In the genomic region with DNA sequence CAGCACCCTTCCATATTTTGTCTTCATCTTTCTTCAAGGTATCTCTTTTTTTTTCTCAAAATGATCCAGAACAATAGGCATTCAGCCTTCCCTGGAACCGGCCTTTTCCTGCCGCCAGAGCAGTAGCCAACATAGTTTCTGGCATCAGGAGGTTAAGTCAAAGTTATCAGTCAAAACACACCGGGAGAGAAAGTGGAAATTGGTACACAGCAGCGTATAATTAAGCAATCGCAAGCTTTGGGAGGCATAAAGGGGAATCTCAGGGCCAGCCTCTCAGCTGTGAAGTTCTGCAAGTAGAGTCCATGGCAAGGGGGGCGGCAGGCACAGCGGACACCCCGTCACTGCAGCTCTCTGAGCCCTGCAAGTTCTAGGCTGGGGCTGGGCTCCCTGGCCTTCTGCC, we compare ENCODE assay signal across 19 cellular contexts.
DNase-seq lines count a peak whose midpoint lies in the region; ATAC-seq and TF ChIP-seq lines count a peak whose summit lies in the region.
"Had no signal": no experiment of that assay in that cellular context is flagged by ENCODE, and none has a peak within 500 bp of the region (broad histone marks: within the 10 kb centered on the region; RNA-seq: fewer than 3 reads in every experiment).

No MANE protein-coding gene starts in this region.

- H3K27ac ChIP-seq in RWPE1: 0 out of 2 replicates have a peak overlapping the region, but pooled peaks have one; percentile 33
- H3K27ac ChIP-seq in osteoblast (ENCODE audit: low read depth, low read length): no peak overlapping the region
- H3K27ac ChIP-seq: A549; BLaER1 treated with 17β-estradiol and CSF1 and Interleukin-3, amounts not matched to agents 10 nM and 100 nM; PC-9 had no signal

- intact Hi-C loops in activated CD4-positive, alpha-beta memory T cell treated with anti-CD3 and anti-CD28 coated beads for 36 hours (cut with micrococcal nuclease): no loop called here

- H3K9me3 ChIP-seq in osteoblast (ENCODE audit: low read depth, low read length): no peaks in the 10 kb centered on the region

- peaks cover 2% of the 10 kb centered on the region for H4K20me1 ChIP-seq in osteoblast (ENCODE audit: insufficient read depth, low read length)
- H4K20me1 ChIP-seq: BLaER1 treated with 17β-estradiol and CSF1 and Interleukin-3, amounts not matched to agents 10 nM and 100 nM had no signal

- no peak overlapping the region for H3K4me3 Mint-ChIP-seq in activated CD4-positive, alpha-beta memory T cell treated with anti-CD3 and anti-CD28 coated beads, Interleukin-2, amount 10 ng/mL, durations not matched to agents 7 days and 5 days
- H3K4me3 Mint-ChIP-seq in activated CD4-positive, alpha-beta memory T cell treated with anti-CD3 and anti-CD28 coated beads for 36 hours: no peak overlapping the region
- H3K4me3 Mint-ChIP-seq in stimulated activated memory B cell treated with anti-CD40 and anti-IgM and Interleukin-4, amounts not matched to agents 10 μg/mL and 1 μg/mL and 100 μg/mL, for 72 hours: no peak overlapping the region
- H3K4me3 Mint-ChIP-seq: CD8-positive, alpha-beta memory T cell; GM23338 had no signal

- no peaks in the 10 kb centered on the region for H3K36me3 ChIP-seq in osteoblast (ENCODE audit: insufficient read depth, low read length)
- H3K36me3 ChIP-seq: BLaER1 treated with 17β-estradiol and CSF1 and Interleukin-3, amounts not matched to agents 10 nM and 100 nM had no signal

- H3K4me3 ChIP-seq in osteoblast (ENCODE audit: insufficient read depth, low read length): no peak overlapping the region
- H3K4me3 ChIP-seq: A549; BLaER1 treated with 17β-estradiol and CSF1 and Interleukin-3, amounts not matched to agents 10 nM and 100 nM; GM23338; PC-9 had no signal

- peaks cover 2% of the 10 kb centered on the region for H3K9me3 Mint-ChIP-seq in activated CD4-positive, alpha-beta memory T cell treated with anti-CD3 and anti-CD28 coated beads, Interleukin-2, amount 10 ng/mL, durations not matched to agents 7 days and 5 days
- H3K9me3 Mint-ChIP-seq in activated CD4-positive, alpha-beta memory T cell treated with anti-CD3 and anti-CD28 coated beads for 36 hours: peaks cover 8% of the 10 kb centered on the region
- peaks cover 6% of the 10 kb centered on the region for H3K9me3 Mint-ChIP-seq in stimulated activated memory B cell treated with anti-CD40 and anti-IgM and Interleukin-4, amounts not matched to agents 10 μg/mL and 1 μg/mL and 100 μg/mL, for 72 hours

- no peak for TF ChIP-seq CTCF in RWPE1 (conservative IDR thresholded peaks at IDR 0.05; ENCODE audit: low read depth)
- no peak for TF ChIP-seq CTCF in osteoblast (IDR thresholded peaks at IDR 0.05; ENCODE audit: extremely low read depth, low read depth, low read length)

- H2AFZ ChIP-seq in osteoblast (ENCODE audit: low read length): no peak overlapping the region
- H2AFZ ChIP-seq: GM23338, PC-9 had no signal

- POLR2A ChIA-PET in activated CD4-positive, alpha-beta memory T cell treated with anti-CD3 and anti-CD28 coated beads, Interleukin-2, amount 10 ng/mL, durations not matched to agents 7 days and 5 days (lab: Charles Lee): no interaction called here
- POLR2A ChIA-PET in activated CD4-positive, alpha-beta memory T cell treated with anti-CD3 and anti-CD28 coated beads for 36 hours (lab: Charles Lee): interaction anchor here (0.6 kb wide), 1 partner anchor 229 kb away, joined by 3 read pairs; no protein-coding TSS in a partner anchor
- POLR2A ChIA-PET in RWPE1 (lab: Yijun Ruan, JAX; ENCODE audit: low non-redundant PET): no interaction called here

- no peaks in the 10 kb centered on the region for H3K27me3 Mint-ChIP-seq in activated CD4-positive, alpha-beta memory T cell treated with anti-CD3 and anti-CD28 coated beads, Interleukin-2, amount 10 ng/mL, durations not matched to agents 7 days and 5 days
- H3K27me3 Mint-ChIP-seq in activated CD4-positive, alpha-beta memory T cell treated with anti-CD3 and anti-CD28 coated beads for 36 hours: no peaks in the 10 kb centered on the region
- H3K27me3 Mint-ChIP-seq in stimulated activated memory B cell treated with anti-CD40 and anti-IgM and Interleukin-4, amounts not matched to agents 10 μg/mL and 1 μg/mL and 100 μg/mL, for 72 hours: no peaks in the 10 kb centered on the region

- no peak overlapping the region for H3K4me2 ChIP-seq in osteoblast (ENCODE audit: insufficient read depth, low read length)
- H3K4me2 ChIP-seq: A549; BLaER1 treated with 17β-estradiol and CSF1 and Interleukin-3, amounts not matched to agents 10 nM and 100 nM; GM23338; PC-9 had no signal

- H3K27ac Mint-ChIP-seq in activated CD4-positive, alpha-beta memory T cell treated with anti-CD3 and anti-CD28 coated beads, Interleukin-2, amount 10 ng/mL, durations not matched to agents 7 days and 5 days: peak overlapping the region; percentile 24
- H3K27ac Mint-ChIP-seq in activated CD4-positive, alpha-beta memory T cell treated with anti-CD3 and anti-CD28 coated beads for 36 hours: no peak overlapping the region
- peak overlapping the region; percentile 33 for H3K27ac Mint-ChIP-seq in stimulated activated memory B cell treated with anti-CD40 and anti-IgM and Interleukin-4, amounts not matched to agents 10 μg/mL and 1 μg/mL and 100 μg/mL, for 72 hours
- H3K27ac Mint-ChIP-seq: CD8-positive, alpha-beta memory T cell; GM23338 had no signal

- no peaks in the 10 kb centered on the region for H3K79me2 ChIP-seq in osteoblast (ENCODE audit: insufficient read depth, low read length)

- ATAC-seq in esophagus mucosa: peak; percentile 18
- ATAC-seq in stimulated activated memory B cell treated with anti-CD40 and anti-IgM and Interleukin-4, amounts not matched to agents 10 μg/mL and 1 μg/mL and 100 μg/mL, for 72 hours: no peak
- ATAC-seq: A549, GM23338, HCT116 had no signal

- H3K4me1 Mint-ChIP-seq in activated CD4-positive, alpha-beta memory T cell treated with anti-CD3 and anti-CD28 coated beads, Interleukin-2, amount 10 ng/mL, durations not matched to agents 7 days and 5 days: peaks cover 14% of the 10 kb centered on the region
- H3K4me1 Mint-ChIP-seq in activated CD4-positive, alpha-beta memory T cell treated with anti-CD3 and anti-CD28 coated beads for 36 hours (ENCODE audit: low read depth): no peaks in the 10 kb centered on the region
- H3K4me1 Mint-ChIP-seq in stimulated activated memory B cell treated with anti-CD40 and anti-IgM and Interleukin-4, amounts not matched to agents 10 μg/mL and 1 μg/mL and 100 μg/mL, for 72 hours: peaks cover 9% of the 10 kb centered on the region
- H3K4me1 Mint-ChIP-seq: CD8-positive, alpha-beta memory T cell; GM23338 had no signal

- H3K4me1 ChIP-seq in osteoblast (ENCODE audit: insufficient read depth, low read length): no peaks in the 10 kb centered on the region
- H3K4me1 ChIP-seq: A549 had no signal

- H3K36me3 Mint-ChIP-seq in activated CD4-positive, alpha-beta memory T cell treated with anti-CD3 and anti-CD28 coated beads, Interleukin-2, amount 10 ng/mL, durations not matched to agents 7 days and 5 days (ENCODE audit: low read depth): peaks cover 66% of the 10 kb centered on the region
- H3K36me3 Mint-ChIP-seq in activated CD4-positive, alpha-beta memory T cell treated with anti-CD3 and anti-CD28 coated beads for 36 hours: peaks cover 2% of the 10 kb centered on the region
- no peaks in the 10 kb centered on the region for H3K36me3 Mint-ChIP-seq in stimulated activated memory B cell treated with anti-CD40 and anti-IgM and Interleukin-4, amounts not matched to agents 10 μg/mL and 1 μg/mL and 100 μg/mL, for 72 hours

- DNase-seq in activated CD4-positive, alpha-beta memory T cell treated with anti-CD3 and anti-CD28 coated beads, Interleukin-2, amount 10 ng/mL, durations not matched to agents 7 days and 5 days: no peak
- no peak for DNase-seq in activated CD4-positive, alpha-beta memory T cell treated with anti-CD3 and anti-CD28 coated beads for 36 hours
- DNase-seq in RWPE1 (ENCODE audit: low spot score): no peak
- no peak for DNase-seq in osteoblast (ENCODE audit: insufficient read length, low spot score, missing footprints)
- no peak for DNase-seq in NCI-H1105 (lab: John Stamatoyannopoulos, UW)
- DNase-seq in stimulated activated naive CD4-positive, alpha-beta T cell treated with Interleukin-2 at 50 U/mL for 16 hours (lab: John Stamatoyannopoulos, UW): no peak
- DNase-seq: CD8-positive, alpha-beta memory T cell; GDM1; NCI-H1048; NCI-H146; NCI-H345; NCI-H526 treated with DMSO at 0.1 percent for 48 hours; PC-9 had no signal

- CTCF ChIA-PET in activated CD4-positive, alpha-beta memory T cell treated with anti-CD3 and anti-CD28 coated beads, Interleukin-2, amount 10 ng/mL, durations not matched to agents 7 days and 5 days (lab: Charles Lee): no interaction called here
- CTCF ChIA-PET in activated CD4-positive, alpha-beta memory T cell treated with anti-CD3 and anti-CD28 coated beads for 36 hours (lab: Charles Lee): no interaction called here
- CTCF ChIA-PET in RWPE1 (lab: Yijun Ruan, JAX): no interaction called here

- no peaks in the 10 kb centered on the region for H3K27me3 ChIP-seq in osteoblast (ENCODE audit: insufficient read depth, low read length)
- H3K27me3 ChIP-seq: BLaER1 treated with 17β-estradiol and CSF1 and Interleukin-3, amounts not matched to agents 10 nM and 100 nM had no signal
